Comparison of ENCODE assay signal across 15 cellular contexts in the genomic region with DNA sequence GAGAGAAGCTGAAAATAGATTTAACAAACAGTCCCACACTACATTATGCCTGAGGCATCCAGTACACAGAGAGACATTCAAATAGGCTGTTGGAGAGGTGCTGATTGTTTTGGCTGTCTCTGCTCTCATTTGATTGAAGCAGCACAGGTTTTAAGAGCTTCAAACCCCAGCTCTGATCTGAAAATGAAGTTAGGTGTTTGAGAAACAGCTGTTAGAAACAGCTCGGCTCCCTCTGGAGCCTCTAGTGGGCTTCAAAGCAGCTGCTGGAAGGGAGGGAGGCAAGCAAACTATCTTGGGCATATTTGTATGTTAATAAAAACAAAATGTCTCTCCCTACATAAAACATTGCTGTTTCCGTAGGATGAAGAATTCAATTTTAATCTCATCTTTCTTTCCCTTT.
"Had no signal": no experiment of that assay in that cellular context is flagged by ENCODE, and none has a peak within 500 bp of the region (broad histone marks: within the 10 kb centered on the region; RNA-seq: fewer than 3 reads in every experiment).

No MANE protein-coding gene starts in this region.

- DNase-seq: activated CD4-positive, alpha-beta memory T cell treated with anti-CD3 and anti-CD28 coated beads for 36 hours; activated CD4-positive, alpha-beta T cell treated with anti-CD3 and anti-CD28 coated beads for 1 hour; activated gamma-delta T cell; activated T-cell treated with anti-CD3 and anti-CD28 coated beads, Interleukin-2, amount 50 U/mL, for 48 hours; amygdala; dermis blood vessel endothelial cell; head of caudate nucleus; left lung; nephron progenitor cell; right cardiac atrium; stimulated activated naive B cell treated with anti-CD40 and anti-IgM and Interleukin-4, amounts not matched to agents 10 μg/mL and 1 μg/mL and 100 μg/mL, for 72 hours had no signal

- ATAC-seq: left lung; right cardiac atrium; stimulated activated naive B cell treated with anti-CD40 and anti-IgM and Interleukin-4, amounts not matched to agents 10 μg/mL and 1 μg/mL and 100 μg/mL, for 72 hours had no signal

- H3K36me3 ChIP-seq: left lung, tibial nerve had no signal

- H3K4me3 ChIP-seq: left lung, tibial nerve had no signal

- H3K27ac ChIP-seq: left lung, parathyroid adenoma, tibial nerve had no signal

- H3K9me3 Mint-ChIP-seq: activated CD4-positive, alpha-beta memory T cell treated with anti-CD3 and anti-CD28 coated beads for 36 hours; nephron progenitor cell had no signal

- H3K9ac ChIP-seq: parathyroid adenoma had no signal

- H3K27ac Mint-ChIP-seq: activated CD4-positive, alpha-beta memory T cell treated with anti-CD3 and anti-CD28 coated beads for 36 hours; activated naive CD8-positive, alpha-beta T cell; brain; nephron progenitor cell; stimulated activated naive B cell treated with anti-CD40 and anti-IgM and Interleukin-4, amounts not matched to agents 10 μg/mL and 1 μg/mL and 100 μg/mL, for 72 hours had no signal

- H3K4me1 ChIP-seq: left lung, parathyroid adenoma, tibial nerve had no signal

- H3K9me3 ChIP-seq: left lung, tibial nerve had no signal

- H3K4me3 Mint-ChIP-seq: activated CD4-positive, alpha-beta memory T cell treated with anti-CD3 and anti-CD28 coated beads for 36 hours; activated naive CD8-positive, alpha-beta T cell; brain; nephron progenitor cell; stimulated activated naive B cell treated with anti-CD40 and anti-IgM and Interleukin-4, amounts not matched to agents 10 μg/mL and 1 μg/mL and 100 μg/mL, for 72 hours had no signal

- H3K36me3 Mint-ChIP-seq: activated CD4-positive, alpha-beta memory T cell treated with anti-CD3 and anti-CD28 coated beads for 36 hours; activated naive CD8-positive, alpha-beta T cell; brain; stimulated activated naive B cell treated with anti-CD40 and anti-IgM and Interleukin-4, amounts not matched to agents 10 μg/mL and 1 μg/mL and 100 μg/mL, for 72 hours had no signal

- H3K4me1 Mint-ChIP-seq: brain; stimulated activated naive B cell treated with anti-CD40 and anti-IgM and Interleukin-4, amounts not matched to agents 10 μg/mL and 1 μg/mL and 100 μg/mL, for 72 hours had no signal

- H3K27me3 Mint-ChIP-seq: activated CD4-positive, alpha-beta memory T cell treated with anti-CD3 and anti-CD28 coated beads for 36 hours; activated naive CD8-positive, alpha-beta T cell; stimulated activated naive B cell treated with anti-CD40 and anti-IgM and Interleukin-4, amounts not matched to agents 10 μg/mL and 1 μg/mL and 100 μg/mL, for 72 hours had no signal
